ENCODE assay signal across 10 cellular contexts in the genomic region with DNA sequence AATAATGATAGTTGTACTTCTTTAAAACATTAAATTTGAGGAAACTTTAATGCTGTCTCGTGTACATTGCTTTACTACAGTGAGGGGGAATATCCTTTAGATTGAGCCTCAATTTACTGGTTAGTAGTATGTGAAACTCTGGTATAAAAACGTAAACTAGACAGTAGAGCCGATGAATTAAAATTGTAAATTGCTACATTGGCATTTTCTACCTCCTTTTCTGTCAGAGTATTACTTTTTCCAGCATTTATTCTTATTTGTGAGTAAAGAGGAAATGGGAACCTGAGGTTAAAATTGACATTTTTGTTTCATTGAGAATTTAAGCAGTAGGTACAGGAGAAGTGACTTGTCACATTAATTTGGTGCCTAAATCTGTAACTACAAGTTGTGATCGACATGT.
"Had no signal": no experiment of that assay in that cellular context is flagged by ENCODE, and none has a peak within 500 bp of the region (broad histone marks: within the 10 kb centered on the region; RNA-seq: fewer than 3 reads in every experiment).

No MANE protein-coding gene starts in this region.

- H2AFZ ChIP-seq: GM23248 had no signal

- FAIRE-seq: HTR-8/SVneo had no signal

- H3K4me2 ChIP-seq: KMS-11 had no signal

- H3K27ac ChIP-seq: GM23248, KMS-11 had no signal

- H3K9ac ChIP-seq: GM23248, KMS-11 had no signal

- ATAC-seq: HCT116 had no signal

- H3K9me3 ChIP-seq: HAP-1 had no signal

- H3K4me3 ChIP-seq: GM23248, HAP-1 had no signal

- H3K36me3 ChIP-seq: HAP-1 had no signal

- DNase-seq: GM23248, GOT3, H7, HFFc6, Karpas-422, KBM-7 had no signal
